In genomic region chr19:54464044-54464623, GRCh38 we compare ENCODE assay signal across 8 cellular contexts. TPM values are rescaled to one million over a fixed set of nuclear protein-coding genes. Genes with fewer than 3 reads are reported as not detected.
DNase-seq lines count a peak whose midpoint lies in the region; ATAC-seq and TF ChIP-seq lines count a peak whose summit lies in the region.

No MANE protein-coding gene starts in this region.

- 2% methylated on average over 26 of the region's 26 CpGs for WGBS in heart right ventricle, 2 donors

- H3K9ac ChIP-seq in adipocyte (ENCODE audit: low read length): peak overlapping the region; percentile 72

- no peak for TF ChIP-seq CTCF in GM10266 (IDR thresholded peaks at IDR 0.05; ENCODE audit: control insufficient read depth, insufficient read depth, low read depth, missing control alignments)
- no peak for TF ChIP-seq CTCF in HFFc6 (IDR thresholded peaks at IDR 0.05)
- TF ChIP-seq CTCF in heart right ventricle (IDR thresholded peaks at IDR 0.05): no peak
- no peak for TF ChIP-seq CTCF in uterus (IDR thresholded peaks at IDR 0.05)

- peaks cover 9% of the 10 kb centered on the region for H3K9me3 Mint-ChIP-seq in HFFc6

- no peaks in the 10 kb centered on the region for H3K9me3 ChIP-seq in adipocyte (ENCODE audit: control insufficient read depth, low read length)
- H3K9me3 ChIP-seq in heart right ventricle: no peaks in the 10 kb centered on the region
- H3K9me3 ChIP-seq in uterus: no peaks in the 10 kb centered on the region

- intact Hi-C loops in heart right ventricle (cut with DNase I) (no loop called here), posterior vena cava (cut with DNase I) (no loop called here), uterus (cut with DNase I; ENCODE audit: low total_unique reads) (no loop called here)

- H3K27me3 Mint-ChIP-seq in HFFc6 (ENCODE audit: insufficient read depth): peaks cover 28% of the 10 kb centered on the region

- H3K27ac ChIP-seq in heart right ventricle (peak overlapping the region; percentile 72 to 100 (median 98)), uterus (peak overlapping the region; percentile 85 to 86)

- H3K4me3 ChIP-seq in adipocyte (ENCODE audit: low read length) (peak overlapping the region; percentile 81), heart right ventricle (peak overlapping the region; percentile 45 to 75 (median 68)), uterus (peak overlapping the region; percentile 37 to 58)

- H3K4me1 ChIP-seq in adipocyte (ENCODE audit: control insufficient read depth, insufficient read depth, low read length) (peaks cover 23% of the 10 kb centered on the region), heart right ventricle (peaks cover 11 to 58% (median 44%) of the 10 kb centered on the region in 9 donors), uterus (no peaks in the 10 kb centered on the region)

- peak overlapping the region; percentile 91 for H3K4me3 Mint-ChIP-seq in HFFc6

- TF ChIP-seq POLR2A in uterus (IDR thresholded peaks at IDR 0.05): no peak

- DNase-seq in GM10266 (ENCODE audit: extremely low spot score): peak; percentile 93
- DNase-seq in HFFc6: peak; percentile 55
- peak; percentile 99 for DNase-seq in NAMALWA (ENCODE audit: low spot score)
- peak; percentile 100 for DNase-seq in SW480 (ENCODE audit: low spot score)
- DNase-seq in adipocyte (ENCODE audit: low read depth): peak; percentile 74
- peak; percentile 68 to 84 for DNase-seq in heart right ventricle
- peak; percentile 95 for DNase-seq in posterior vena cava (ENCODE audit: low spot score)
- peak; percentile 66 to 81 for DNase-seq in uterus

- H3K27ac Mint-ChIP-seq in HFFc6: peak overlapping the region; percentile 96

- ATAC-seq in heart right ventricle: peak; percentile 6 to 60 (median 52)

- H3K36me3 ChIP-seq in adipocyte (ENCODE audit: control insufficient read depth, insufficient read depth, low read length, severe bottlenecking) (peaks cover 24% of the 10 kb centered on the region), heart right ventricle (peaks cover 0 to 39% (median 31%) of the 10 kb centered on the region in 9 donors), uterus (no peaks in the 10 kb centered on the region)

- peaks cover 21% of the 10 kb centered on the region for H3K36me3 Mint-ChIP-seq in HFFc6 (ENCODE audit: low read depth)

- H3K27me3 ChIP-seq in adipocyte (replicated peaks; ENCODE audit: control insufficient read depth, insufficient read depth, low read length) (no peaks in the 10 kb centered on the region), heart right ventricle (peaks cover 0 to 30% (median 3%) of the 10 kb centered on the region in 7 donors), uterus (no peaks in the 10 kb centered on the region)

- peaks cover 29% of the 10 kb centered on the region for H3K4me1 Mint-ChIP-seq in HFFc6 (ENCODE audit: low read depth)

RNA-seq across cellular contexts. Expression of gene LENG9, which starts 0.6 kb away (rescaled TPM):
- total RNA-seq in HFFc6 (2021; fragmentation: NEBNext Ultra II Directional; extraction: Animal tissue kit (Norgen Biotek cat#: 25700)): 1 to 10 TPM; 3.0 to 4.0 (median 3.6) TPM
- 1 to 10 TPM; 1.0 to 4.2 (median 1.5) TPM for total RNA-seq in heart right ventricle
- 1 to 10 TPM; 1.6 to 2.6 TPM for polyA plus RNA-seq in heart right ventricle
- 1 to 10 TPM; 4.2 to 5.1 TPM for total RNA-seq in posterior vena cava
- total RNA-seq in uterus: 1 to 10 TPM in 3 of 4 donors, not detected in 1; 3.7 to 7.1 (median 3.8) TPM

RNA-seq across cellular contexts. Expression of gene CDC42EP5, which starts 9.0 kb away (rescaled TPM):
- 10 to 100 TPM; 45.9 to 70.5 (median 56.9) TPM for total RNA-seq in HFFc6 (2021; fragmentation: NEBNext Ultra II Directional; extraction: Animal tissue kit (Norgen Biotek cat#: 25700))
- total RNA-seq in heart right ventricle (10 to 100 TPM in 5 of 10 donors, 1 to 10 TPM in 5; 5.3 to 22.8 (median 9.7) TPM), posterior vena cava (10 to 100 TPM; 24.8 to 25.7 TPM), uterus (10 to 100 TPM in 2 of 4 donors, 1 to 10 TPM in 2; 1.8 to 39.8 (median 16.1) TPM)
- 10 to 100 TPM; 11.2 to 21.9 TPM for polyA plus RNA-seq in heart right ventricle

RNA-seq across cellular contexts. Expression of gene LENG8, which starts 15.1 kb away (rescaled TPM):
- 10 to 100 TPM; 70.7 to 76.5 (median 74.0) TPM for total RNA-seq in HFFc6 (2021; fragmentation: NEBNext Ultra II Directional; extraction: Animal tissue kit (Norgen Biotek cat#: 25700))
- total RNA-seq in heart right ventricle (10 to 100 TPM; 45.5 to 76.2 (median 56.8) TPM), posterior vena cava (100 to 1,000 TPM; 113 to 140 TPM), uterus (100 to 1,000 TPM in 2 of 4 donors, 10 to 100 TPM in 2; 58.1 to 275 (median 91.4) TPM)
- 100 to 1,000 TPM in 1 of 2 donors, 10 to 100 TPM in 1; 34.3 to 194 TPM for polyA plus RNA-seq in heart right ventricle

RNA-seq across cellular contexts. Expression of gene LAIR2, which starts 38.5 kb away (rescaled TPM):
- total RNA-seq in HFFc6 (2021; fragmentation: NEBNext Ultra II Directional; extraction: Animal tissue kit (Norgen Biotek cat#: 25700)): not detected
- 1 to 10 TPM in 1 of 10 donors, under 1 TPM in 1, not detected in 8; 0.76 to 2.5 TPM for total RNA-seq in heart right ventricle
- not detected for polyA plus RNA-seq in heart right ventricle
- total RNA-seq in posterior vena cava: not detected
- not detected for total RNA-seq in uterus

RNA-seq across cellular contexts. Expression of gene TTYH1, which starts 48.9 kb away (rescaled TPM):
- total RNA-seq in HFFc6 (2021; fragmentation: NEBNext Ultra II Directional; extraction: Animal tissue kit (Norgen Biotek cat#: 25700)): under 1 TPM in 1 of 6 experiments, not detected in 5; 0.45 TPM
- total RNA-seq in heart right ventricle (1 to 10 TPM in 5 of 10 donors, under 1 TPM in 5; 0.37 to 4.3 (median 1.0) TPM), posterior vena cava (1 to 10 TPM in 1 of 2 donors, under 1 TPM in 1; 0.60 to 1.4 TPM), uterus (10 to 100 TPM in 1 of 4 donors, 1 to 10 TPM in 1, not detected in 2; 1.9 to 10.2 TPM)
- polyA plus RNA-seq in heart right ventricle: 1 to 10 TPM; 1.8 to 3.1 TPM

Comparison
In these comparisons a context has a peak if more than half of its experiments do, and no peak if none do; other contexts are left out.
1. Peak in every context shown above with its lines: DNase-seq, ATAC-seq, H3K4me3 ChIP-seq and H3K27ac ChIP-seq.